Comparison of ENCODE assay signal across 1 cellular context in the genomic region with DNA sequence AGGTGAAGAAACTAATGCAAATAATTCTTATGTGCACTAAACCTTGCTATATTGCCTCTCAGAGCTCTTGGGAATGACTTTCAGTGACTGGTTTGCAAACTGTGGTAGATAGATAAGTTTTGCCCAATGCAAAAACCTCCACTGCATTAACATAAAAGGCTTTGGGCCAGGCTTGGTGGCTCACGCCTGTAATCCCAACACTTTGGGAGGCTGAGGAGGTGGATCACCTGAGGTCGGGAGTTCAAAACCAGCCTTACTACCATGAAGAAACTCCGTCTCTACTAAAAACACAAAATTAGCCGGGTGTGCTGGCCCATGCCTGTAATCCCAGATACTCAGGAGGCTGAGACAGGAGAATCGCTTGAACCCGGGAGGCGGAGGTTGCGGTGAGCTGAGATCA.
TF ChIP-seq lines count a peak whose summit lies in the region.

No MANE protein-coding gene starts in this region.

TF ChIP-seq in A549, 52 proteins besides CTCF, POLR2A, EP300 and RAD21:
- 0 out of 2 replicates have a peak, but pooled peaks have one; percentile 62 for TF ChIP-seq FOSB (CRISPR knock-in tag; IDR thresholded peaks at IDR 0.05)
